Comparison of ENCODE assay signal across 1 cellular context in genomic region chr12:122121341-122122192, GRCh38.
TF ChIP-seq lines count a peak whose summit lies in the region.

No MANE protein-coding gene starts in this region.

TF ChIP-seq in IMR-90, 13 proteins besides CTCF, POLR2A, EP300 and RAD21 (continued from another document):
- no peak for TF ChIP-seq MXI1 (IDR thresholded peaks at IDR 0.05; ENCODE audit: borderline replicate concordance, low read depth, low read length)
- TF ChIP-seq ELK1 (IDR thresholded peaks at IDR 0.05; ENCODE audit: borderline replicate concordance, low read depth, low read length): no peak
- no peak for TF ChIP-seq BHLHE40 (IDR thresholded peaks at IDR 0.05; ENCODE audit: low read depth, low read length)
- no peak for TF ChIP-seq MAFK (IDR thresholded peaks at IDR 0.05; ENCODE audit: low read depth, low read length)
